In genomic region chr3:14265246-14265962, GRCh38 we compare ENCODE assay signal across 1 cellular context.
TF ChIP-seq lines count a peak whose summit lies in the region.

No MANE protein-coding gene starts in this region.

TF ChIP-seq in K562, 482 proteins besides CTCF, POLR2A, EP300 and RAD21 (continued from another document and continues in another):
- TF ChIP-seq RREB1 (CRISPR knock-in tag; IDR thresholded peaks at IDR 0.05) (no peak), ERF (CRISPR knock-in tag; IDR thresholded peaks at IDR 0.05) (no peak), KHSRP (IDR thresholded peaks at IDR 0.05) (no peak), SMAD4 (CRISPR knock-in tag; conservative IDR thresholded peaks at IDR 0.05) (no peak), USF2 (CRISPR knock-in tag; IDR thresholded peaks at IDR 0.05) (no peak; the same call in 1 of the 2 replicates), JUND (IDR thresholded peaks at IDR 0.05; ENCODE audit: borderline replicate concordance, low read depth, low read length) (peak; percentile 99), JUND (tag; IDR thresholded peaks at IDR 0.05; ENCODE audit: borderline replicate concordance, low read depth, low read length) (peak; percentile 99), NR1H2 (CRISPR knock-in tag; IDR thresholded peaks at IDR 0.05) (no peak), KLF10 (CRISPR knock-in tag; IDR thresholded peaks at IDR 0.05) (no peak), ZEB2 (IDR thresholded peaks at IDR 0.05) (peak; percentile 52; the same call in 1 of the 2 replicates), HMG20A (CRISPR knock-in tag; conservative IDR thresholded peaks at IDR 0.05) (no peak), ZC3H11A (IDR thresholded peaks at IDR 0.05; ENCODE audit: low read depth, low read length) (no peak), SRSF9 (IDR thresholded peaks at IDR 0.05; ENCODE audit: borderline replicate concordance, low read depth, low read length) (no peak), KDM1A (IDR thresholded peaks at IDR 0.05) (peak; percentile 47 to 50; a peak in 3 of 4 replicates), PRPF4 (IDR thresholded peaks at IDR 0.05; ENCODE audit: insufficient read depth, low read depth, low read length, poor library complexity, severe bottlenecking) (no peak), IRF1 (CRISPR knock-in tag; IDR thresholded peaks at IDR 0.05; ENCODE audit: borderline replicate concordance) (no peak), CBX3 (IDR thresholded peaks at IDR 0.05; ENCODE audit: borderline replicate concordance in 1 of 2, low read length in 2 of 2) (peak in 1 of 2 experiments; percentile 81; a peak in 1 of 3 replicates), RNF2 (IDR thresholded peaks at IDR 0.05) (no peak), RBM15 (IDR thresholded peaks at IDR 0.05; ENCODE audit: insufficient read depth, low read length) (no peak), RBM25 (IDR thresholded peaks at IDR 0.05; ENCODE audit: low read depth, low read length, severe bottlenecking) (no peak), ZFX (CRISPR knock-in tag; IDR thresholded peaks at IDR 0.05) (0 out of 2 replicates have a peak, but pooled peaks have one; percentile 14), ZNF12 (CRISPR knock-in tag; IDR thresholded peaks at IDR 0.05) (0 out of 2 replicates have a peak, but pooled peaks have one; percentile 16), HMBOX1 (IDR thresholded peaks at IDR 0.05) (0 out of 2 replicates have a peak, but pooled peaks have one; percentile 41), TAF9B (IDR thresholded peaks at IDR 0.05; ENCODE audit: partially characterized antibody) (no peak), MCM3 (IDR thresholded peaks at IDR 0.05) (no peak), CAMTA2 (CRISPR knock-in tag; conservative IDR thresholded peaks at IDR 0.05) (no peak), SFPQ (IDR thresholded peaks at IDR 0.05; ENCODE audit: low read depth, low read length) (no peak), TEAD1 (CRISPR knock-in tag; IDR thresholded peaks at IDR 0.05) (0 out of 4 replicates have a peak, but pooled peaks of 1 of the 2 experiments have one; percentile 25), ZNF212 (CRISPR knock-in tag; IDR thresholded peaks at IDR 0.05) (no peak), ZKSCAN8 (CRISPR knock-in tag; IDR thresholded peaks at IDR 0.05) (no peak), ZNF740 (CRISPR knock-in tag; IDR thresholded peaks at IDR 0.05) (0 out of 2 replicates have a peak, but pooled peaks have one; percentile 45), ZNF740 (tag; IDR thresholded peaks at IDR 0.05) (no peak), NFE2 (IDR thresholded peaks at IDR 0.05; ENCODE audit: low read depth) (peak; percentile 16), SMAD1 (IDR thresholded peaks at IDR 0.05; ENCODE audit: low read depth, low read length, partially characterized antibody) (no peak), CREM (IDR thresholded peaks at IDR 0.05; ENCODE audit: low read depth) (peak; percentile 26; the same call in 1 of the 2 replicates), PTBP1 (IDR thresholded peaks at IDR 0.05; ENCODE audit: low read depth, low read length) (no peak), NCOA4 (IDR thresholded peaks at IDR 0.05; ENCODE audit: partially characterized antibody) (no peak), OTX1 (CRISPR knock-in tag; IDR thresholded peaks at IDR 0.05) (no peak), AFF1 (IDR thresholded peaks at IDR 0.05; ENCODE audit: low read depth in 1 of 2, partially characterized antibody in 2 of 2) (peak in 1 of 2 experiments; percentile 70), GMEB1 (CRISPR knock-in tag; IDR thresholded peaks at IDR 0.05) (no peak), SNAPC5 (CRISPR knock-in tag; IDR thresholded peaks at IDR 0.05) (no peak), MTA1 (IDR thresholded peaks at IDR 0.05; ENCODE audit: borderline replicate concordance) (no peak), MAFF (IDR thresholded peaks at IDR 0.05; ENCODE audit: low read length) (no peak), MTA3 (IDR thresholded peaks at IDR 0.05; ENCODE audit: borderline replicate concordance) (no peak), MAX (CRISPR knock-in tag; IDR thresholded peaks at IDR 0.05) (peak; percentile 70; the same call in 1 of the 2 replicates)
